9 cellular contexts compared by ENCODE assay signal in genomic region chr1:88685239-88685604, GRCh38. TPM values are rescaled to one million over a fixed set of nuclear protein-coding genes. Genes with fewer than 3 reads are reported as not detected.
DNase-seq lines count a peak whose midpoint lies in the region; ATAC-seq, FAIRE-seq and TF ChIP-seq lines count a peak whose summit lies in the region.
"Had no signal": no experiment of that assay in that cellular context is flagged by ENCODE, and none has a peak within 500 bp of the region (broad histone marks: within the 10 kb centered on the region; RNA-seq: fewer than 3 reads in every experiment).

No MANE protein-coding gene starts in this region.

- H4K5ac ChIP-seq in H1 (ENCODE audit: insufficient read length, low read depth, low read length), result peak overlapping the region; percentile 86

- H3K9me3 ChIP-seq in OCI-LY1 (ENCODE audit: low read length) (no peaks in the 10 kb centered on the region), H1 (ENCODE audit: insufficient read depth in 2 of 2, low read depth in 1 of 2, low read length in 1 of 2) (no peaks in the 10 kb centered on the region), neuronal stem cell (replicated peaks in 1 of 2; ENCODE audit: control insufficient read depth in 2 of 2, insufficient read depth in 1 of 2, low read depth in 1 of 2, low read length in 2 of 2) (no peaks in the 10 kb centered on the region)

- H3K9ac ChIP-seq in OCI-LY1 (ENCODE audit: low read length), result peak overlapping the region; percentile 91
- peak overlapping the region; percentile 27 to 98 (median 58); a peak in 6 of 7 replicates for H3K9ac ChIP-seq in H1 (replicated peaks in 1 of 4; ENCODE audit: extremely low read depth in 1 of 4, low read depth in 3 of 4, low read length in 3 of 4)
- no peak overlapping the region for H3K9ac ChIP-seq in neuronal stem cell (ENCODE audit: low read depth, low read length, poor library complexity)

- H3K23ac ChIP-seq in H1 (ENCODE audit: insufficient read length), result no peak overlapping the region
- H3K23ac ChIP-seq in neuronal stem cell (ENCODE audit: low read depth, low read length, poor library complexity), result no peak overlapping the region

- H2BK5ac ChIP-seq in H1 (ENCODE audit: low read depth, low read length) (no peak overlapping the region), neuronal stem cell (ENCODE audit: low read length) (no peak overlapping the region)

- H2BK120ac ChIP-seq in H1 (replicated peaks; ENCODE audit: low read depth, low read length), result no peak overlapping the region
- no peak overlapping the region for H2BK120ac ChIP-seq in neuronal stem cell (ENCODE audit: low read depth, low read length)

- no peak for TF ChIP-seq RAD21 in H1 (IDR thresholded peaks at IDR 0.05 in 1 of 2, conservative IDR thresholded peaks at IDR 0.05 in 1 of 2; ENCODE audit: low read depth in 2 of 2, low read length in 2 of 2)

- CTCF ChIA-PET in activated CD4-positive, alpha-beta T cell treated with anti-CD3 and anti-CD28 coated beads for 36 hours (lab: Charles Lee), result interaction anchor here (0.6 to 2.2 kb wide), 9 partner anchors 9 to 1929 kb away, joined by 3 to 13 read pairs (median 5); no protein-coding TSS in a partner anchor
- CTCF ChIA-PET in H1 (lab: Charles Lee; ENCODE audit: partially characterized antibody), result interaction anchor here (0.9 to 6.0 kb wide), 7 partner anchors 12 to 191 kb away, joined by 3 to 37 read pairs (median 4); no protein-coding TSS in a partner anchor

- intact Hi-C loops in activated CD4-positive, alpha-beta T cell treated with anti-CD3 and anti-CD28 coated beads for 36 hours (cut with DNase I, micrococcal nuclease), result loop anchor here in 1 of 2 experiments (2.0 kb wide), 1 partner anchor 1770 kb away; the partner anchor contains the start of genes HS2ST1 and SELENOF

- DNase-seq in activated CD4-positive, alpha-beta T cell treated with anti-CD3 and anti-CD28 coated beads for 36 hours, result no peak
- DNase-seq in activated CD4-positive, alpha-beta T cell treated with anti-CD3 and anti-CD28 coated beads, Interleukin-2, amount 50 U/mL, for 1 hour, result no peak
- DNase-seq in H1 (ENCODE audit: low read depth in 1 of 2, low spot score in 2 of 2) (no peak), neuronal stem cell (ENCODE audit: low spot score) (no peak)

- H3K4me3 ChIP-seq in OCI-LY1 (ENCODE audit: low read depth, low read length, poor library complexity, severe bottlenecking) (peak overlapping the region; percentile 93), H1 (ENCODE audit: extremely low read depth in 1 of 4, insufficient read depth in 2 of 4, low read depth in 3 of 4, low read length in 4 of 4) (peak overlapping the region; percentile 53 to 96 (median 92)), neuronal stem cell (ENCODE audit: low read length in 2 of 2) (peak overlapping the region; percentile 60 to 99)

- no peak for TF ChIP-seq EP300 in H1 (IDR thresholded peaks at IDR 0.05; ENCODE audit: borderline replicate concordance in 1 of 2, low read depth in 2 of 2, low read length in 2 of 2)

- peaks cover 51% of the 10 kb centered on the region for H3K79me2 ChIP-seq in OCI-LY1 (ENCODE audit: insufficient read depth, low read length)
- H3K79me2 ChIP-seq in H1 (ENCODE audit: control insufficient read depth in 1 of 2, insufficient read depth in 2 of 2, low read length in 2 of 2), result peaks cover 4 to 54% of the 10 kb centered on the region in 2 experiments; a peak in 3 of 4 replicates

- peaks cover 4% of the 10 kb centered on the region; the same call in 1 of the 2 replicates for H3K36me3 ChIP-seq in OCI-LY1 (ENCODE audit: insufficient read depth, low read length)
- H3K36me3 ChIP-seq in H1 (ENCODE audit: control insufficient read depth in 2 of 4, insufficient read depth in 4 of 4, low read length in 3 of 4), result no peaks in the 10 kb centered on the region; a peak in 1 of 8 replicates
- H3K36me3 ChIP-seq in neuronal stem cell (replicated peaks in 1 of 2; ENCODE audit: control insufficient read depth in 2 of 2, insufficient read depth in 2 of 2, low read length in 2 of 2), result peaks cover 0 to 24% of the 10 kb centered on the region in 2 donors

- TF ChIP-seq POLR2A in H1 (IDR thresholded peaks at IDR 0.05; ENCODE audit: control extremely low read depth in 1 of 2, low read depth in 2 of 2, low read length in 2 of 2), result no peak

- H3K9me3 Mint-ChIP-seq in activated CD4-positive, alpha-beta T cell treated with anti-CD3 and anti-CD28 coated beads for 36 hours (ENCODE audit: low read depth), result no peaks in the 10 kb centered on the region

- ATAC-seq in activated CD4-positive, alpha-beta T cell treated with anti-CD3 and anti-CD28 coated beads for 36 hours, result no peak
- ATAC-seq in GM19035 (IDR thresholded peaks at IDR 0.05; ENCODE audit: unreplicated experiment) (no peak), GM19351 (IDR thresholded peaks at IDR 0.05; ENCODE audit: unreplicated experiment) (no peak), HG03097 (IDR thresholded peaks at IDR 0.05; ENCODE audit: low FRiP score, unreplicated experiment) (no peak)

- no peaks in the 10 kb centered on the region for H4K20me1 ChIP-seq in OCI-LY1 (ENCODE audit: insufficient read depth, low read length)
- H4K20me1 ChIP-seq in H1 (replicated peaks in 1 of 2; ENCODE audit: control insufficient read depth in 1 of 2, insufficient read depth in 2 of 2, low read length in 2 of 2), result peaks cover 0 to 2% of the 10 kb centered on the region in 2 experiments

- H2BK12ac ChIP-seq in H1 (ENCODE audit: low read depth, low read length) (no peak overlapping the region), neuronal stem cell (ENCODE audit: low read length) (no peak overlapping the region)

- H3K4me2 ChIP-seq in OCI-LY1 (ENCODE audit: low read length), result peak overlapping the region; percentile 73
- peak overlapping the region; percentile 9 to 78 for H3K4me2 ChIP-seq in H1 (ENCODE audit: insufficient read depth in 1 of 2, low read depth in 2 of 2, low read length in 2 of 2)
- peak overlapping the region; percentile 26 for H3K4me2 ChIP-seq in neuronal stem cell (ENCODE audit: insufficient read depth, low read length, poor library complexity, severe bottlenecking)

- H2AFZ ChIP-seq in OCI-LY1 (ENCODE audit: low read length), result no peak overlapping the region
- no peak overlapping the region for H2AFZ ChIP-seq in H1 (ENCODE audit: low read length)
- peak overlapping the region; percentile 94 for H2AFZ ChIP-seq in neuronal stem cell (ENCODE audit: low read length)

- POLR2A ChIA-PET in activated CD4-positive, alpha-beta T cell treated with anti-CD3 and anti-CD28 coated beads for 36 hours (lab: Charles Lee), result interaction anchor here (0.6 to 1.4 kb wide), 6 partner anchors 8 to 205 kb away, joined by 3 to 7 read pairs (median 4); no protein-coding TSS in a partner anchor
- POLR2A ChIA-PET in H1 (lab: Charles Lee; ENCODE audit: partially characterized antibody), result interaction anchor here (1.0 to 2.7 kb wide), 8 partner anchors 9 to 206 kb away, joined by 3 to 25 read pairs (median 4); partner anchors contain the start of gene GTF2B

- H3K27ac Mint-ChIP-seq in activated CD4-positive, alpha-beta T cell treated with anti-CD3 and anti-CD28 coated beads for 36 hours, result peak overlapping the region; percentile 99

- no peak for FAIRE-seq in H1 (lab: Jason Lieb, UNC)
- FAIRE-seq: endometrium had no signal

- no peak overlapping the region for H2BK20ac ChIP-seq in H1 (ENCODE audit: low read length)

- TF ChIP-seq CTCF in OCI-LY1 (IDR thresholded peaks at IDR 0.05; ENCODE audit: low read length), result no peak
- TF ChIP-seq CTCF in H1 (IDR thresholded peaks at IDR 0.05; ENCODE audit: control extremely low read depth in 1 of 3, insufficient read depth in 1 of 3, low read depth in 1 of 3, low read length in 3 of 3), result no peak

- no peak overlapping the region for H3K56ac ChIP-seq in H1 (replicated peaks; ENCODE audit: insufficient read length, low read depth, low read length)

- H3K4me1 ChIP-seq in OCI-LY1 (ENCODE audit: insufficient read depth, low read length, severe bottlenecking) (peaks cover 31% of the 10 kb centered on the region), H1 (replicated peaks in 1 of 4; ENCODE audit: control insufficient read depth in 3 of 4, insufficient read depth in 4 of 4, low read length in 3 of 4) (0 out of 7 replicates have a peak, but pooled peaks cover 0 to 3% (median 0%) of the 10 kb centered on the region in 4 experiments), neuronal stem cell (ENCODE audit: control insufficient read depth in 2 of 2, insufficient read depth in 1 of 2, low read depth in 1 of 2, low read length in 2 of 2) (peaks cover 0 to 4% of the 10 kb centered on the region in 2 donors)

- H3K27ac ChIP-seq in OCI-LY1 (ENCODE audit: low read depth, low read length, poor library complexity, severe bottlenecking), result peak overlapping the region; percentile 88
- H3K27ac ChIP-seq in H1 (ENCODE audit: low read depth, low read length), result no peak overlapping the region
- H3K27ac ChIP-seq in neuronal stem cell (replicated peaks; ENCODE audit: low read length), result peak overlapping the region; percentile 96

- H3K18ac ChIP-seq in H1 (ENCODE audit: extremely low read depth, low read length) (no peak overlapping the region), neuronal stem cell (ENCODE audit: low read length) (no peak overlapping the region)

- H3K4me3 Mint-ChIP-seq in activated CD4-positive, alpha-beta T cell treated with anti-CD3 and anti-CD28 coated beads for 36 hours, result peak overlapping the region; percentile 94

- H2BK15ac ChIP-seq in H1 (ENCODE audit: low read length) (no peak overlapping the region), neuronal stem cell (ENCODE audit: low read length) (no peak overlapping the region)

- no peaks in the 10 kb centered on the region for H3F3A ChIP-seq in OCI-LY1 (ENCODE audit: insufficient read depth, low read length)

- H3K23me2 ChIP-seq in H1 (ENCODE audit: low read depth, low read length), result 0 out of 2 replicates have a peak, but pooled peaks cover 3% of the 10 kb centered on the region

- H3K79me1 ChIP-seq in H1 (ENCODE audit: low read depth, low read length), result no peaks in the 10 kb centered on the region
- H3K79me1 ChIP-seq in neuronal stem cell (ENCODE audit: low read depth, low read length), result no peaks in the 10 kb centered on the region

- H3K14ac ChIP-seq in H1 (ENCODE audit: insufficient read length) (no peak overlapping the region), neuronal stem cell (ENCODE audit: low read length) (no peak overlapping the region)

- H4K8ac ChIP-seq in H1 (ENCODE audit: extremely low read depth, insufficient read depth, low read length) (no peak overlapping the region), neuronal stem cell (ENCODE audit: low read depth, low read length) (no peak overlapping the region)

- H4K91ac ChIP-seq in H1 (replicated peaks; ENCODE audit: insufficient read length, low read length), result no peak overlapping the region
- H4K91ac ChIP-seq in neuronal stem cell (ENCODE audit: low read depth, low read length, poor library complexity), result no peak overlapping the region

- H3K4me1 Mint-ChIP-seq in activated CD4-positive, alpha-beta T cell treated with anti-CD3 and anti-CD28 coated beads for 36 hours, result peaks cover 30% of the 10 kb centered on the region

- H2AK5ac ChIP-seq in H1 (ENCODE audit: low read depth, low read length) (no peak overlapping the region), neuronal stem cell (ENCODE audit: low read depth, low read length) (no peak overlapping the region)

- no peaks in the 10 kb centered on the region for H3K9me2 ChIP-seq in OCI-LY1 (ENCODE audit: low read depth, low read length)

- H3K27me3 ChIP-seq in OCI-LY1 (ENCODE audit: insufficient read depth, low read length) (no peaks in the 10 kb centered on the region), H1 (replicated peaks in 1 of 4; ENCODE audit: control insufficient read depth in 3 of 4, extremely low read depth in 1 of 4, insufficient read depth in 3 of 4, low read length in 3 of 4) (no peaks in the 10 kb centered on the region), neuronal stem cell (ENCODE audit: control insufficient read depth in 3 of 3, insufficient read depth in 3 of 3, low read depth in 1 of 3, low read length in 3 of 3) (no peaks in the 10 kb centered on the region)

- H3K27me3 Mint-ChIP-seq in activated CD4-positive, alpha-beta T cell treated with anti-CD3 and anti-CD28 coated beads for 36 hours, result no peaks in the 10 kb centered on the region

- H3K4ac ChIP-seq in H1 (replicated peaks; ENCODE audit: insufficient read length, low read depth, low read length) (no peak overlapping the region), neuronal stem cell (ENCODE audit: low read length) (no peak overlapping the region)

- 0% methylated on average over 6 of the region's 7 CpGs; no CpG with 5 or more reads in 1 of the 2 experiments for WGBS in H1 (ENCODE audit: extremely low coverage in 1 of 2, insufficient coverage in 1 of 2, insufficient read length in 1 of 2, insufficient replicate concordance in 2 of 2, low coverage in 1 of 2, low lambda C conversion rate in 2 of 2, missing lambda C conversion rate in 1 of 2), 2 experiments
- WGBS in neuronal stem cell (ENCODE audit: extremely low coverage in 2 of 2, insufficient read length in 2 of 2, insufficient replicate concordance in 1 of 2), 2 donors, result no CpG with 5 or more reads among the region's 7 CpGs

- H3K36me3 Mint-ChIP-seq in activated CD4-positive, alpha-beta T cell treated with anti-CD3 and anti-CD28 coated beads for 36 hours (ENCODE audit: low read depth), result peaks cover 4% of the 10 kb centered on the region

RNA-seq across cellular contexts. Expression of gene PKN2, which starts 1.1 kb away (rescaled TPM):
- total RNA-seq in activated CD4-positive, alpha-beta T cell treated with anti-CD3 and anti-CD28 coated beads for 36 hours, result 10 to 100 TPM; 16.4 to 24.9 TPM
- total RNA-seq in H1 (2021; fragmentation: NEBNext Ultra II Directional; extraction: Animal tissue kit (Norgen Biotek cat#: 25700)), result 31.4 and 32.0 TPM in 2 replicates
- 3.8 and 7.8 TPM in 2 replicates for polyA plus RNA-seq in H1 (2011; rRNA removed)
- 9.6 TPM for polyA plus RNA-seq in H1 (2011; cell fraction: cytosol; rRNA removed)
- polyA plus RNA-seq in H1 (2011; cell fraction: nucleus; rRNA removed), result 9.2 TPM
- 7.0 to 19.6 TPM (median 9.5 TPM) in 4 replicates for polyA plus RNA-seq in H1 (2012, experiment 1 of 2)
- polyA plus RNA-seq in H1 (2012, experiment 2 of 2), result 0.64 TPM
- polyA plus RNA-seq in H1 (2013, experiment 1 of 2), result 19.1 TPM
- 17.7 TPM for polyA plus RNA-seq in H1 (2013, experiment 2 of 2)
- 22.2 and 32.8 TPM in 2 replicates for polyA minus RNA-seq in H1 (2011; rRNA and poly(A)+ RNA removed)
- 20.2 TPM for polyA minus RNA-seq in H1 (2011; cell fraction: cytosol; rRNA and poly(A)+ RNA removed)
- polyA minus RNA-seq in H1 (2011; cell fraction: nucleus; rRNA and poly(A)+ RNA removed), result 50.2 TPM
- polyA plus RNA-seq in neuronal stem cell (2013, experiment 1 of 2), result 23.8 TPM
- polyA plus RNA-seq in neuronal stem cell (2013, experiment 2 of 2), result 23.0 TPM
